1 cellular context compared by ENCODE assay signal in genomic region chr1:110151175-110151715, GRCh38.
TF ChIP-seq lines count a peak whose summit lies in the region.

No MANE protein-coding gene starts in this region.

TF ChIP-seq in IMR-90, 13 proteins besides CTCF, POLR2A, EP300 and RAD21:
- no peak for TF ChIP-seq BHLHE40 (IDR thresholded peaks at IDR 0.05; ENCODE audit: low read depth, low read length)
